In genomic region chr18:78829021-78829420, GRCh38 we compare ENCODE assay signal across 7 cellular contexts.
DNase-seq lines count a peak whose midpoint lies in the region; ATAC-seq and TF ChIP-seq lines count a peak whose summit lies in the region.
"Not testable (repeated sequence)": the region's sequence is repeated elsewhere in the genome, so short reads cannot be mapped to it uniquely, and the experiment has no call there.

No MANE protein-coding gene starts in this region.

- H3K27ac ChIP-seq in HCT116 (ENCODE audit: low read depth, low read length); gastroesophageal sphincter; upper lobe of right lung: not testable (repeated sequence)
- H3K27ac ChIP-seq in neural progenitor cell: peak overlapping the region; percentile 87

- not testable (repeated sequence) for H3K79me2 ChIP-seq in HCT116 (ENCODE audit: insufficient read depth, low read length); neural progenitor cell (ENCODE audit: low read depth)

- H3K9ac ChIP-seq in HCT116 (ENCODE audit: low read length); neural progenitor cell: not testable (repeated sequence)

- intact Hi-C loops in HCT116 (cut with micrococcal nuclease); upper lobe of right lung (cut with DNase I): not testable (repeated sequence)

- not testable (repeated sequence) for H3K27me3 Mint-ChIP-seq in neural progenitor cell (ENCODE audit: insufficient read depth, low read depth)
- H3K27me3 Mint-ChIP-seq in stimulated activated naive CD8-positive, alpha-beta T cell treated with anti-CD3 and anti-CD28 coated beads, Interleukin-15, amount 100 ng/mL, for 72 hours: peaks cover 17% of the 10 kb centered on the region

- not testable (repeated sequence) for H3K9me3 ChIP-seq in HCT116 (ENCODE audit: control insufficient read depth in 1 of 2, insufficient read depth in 1 of 2, low read depth in 1 of 2, low read length in 2 of 2); gastroesophageal sphincter; neural progenitor cell (ENCODE audit: low read depth); upper lobe of right lung

- CTCF ChIA-PET in HCT116 (lab: Charles Lee): not testable (repeated sequence)

- TF ChIP-seq EP300 in gastroesophageal sphincter (IDR thresholded peaks at IDR 0.05): not testable (repeated sequence)

- DNase-seq in DMS153 treated with DMSO at 0.1 percent for 48 hours (lab: John Stamatoyannopoulos, UW; ENCODE audit: unreplicated experiment): peak; percentile 52
- DNase-seq in HCT116 (ENCODE audit: low read depth, low spot score); neural progenitor cell (ENCODE audit: low spot score); stimulated activated naive CD8-positive, alpha-beta T cell treated with anti-CD3 and anti-CD28 coated beads, Interleukin-15, amount 100 ng/mL, for 72 hours; upper lobe of right lung: not testable (repeated sequence)
- DNase-seq in NCI-H69 (lab: John Stamatoyannopoulos, UW): peak; percentile 75

- not testable (repeated sequence) for TF ChIP-seq CTCF in HCT116 (IDR thresholded peaks at IDR 0.05 in 2 of 3, conservative IDR thresholded peaks at IDR 0.05 in 1 of 3; ENCODE audit: borderline replicate concordance in 1 of 3, insufficient read depth in 1 of 3, low read depth in 2 of 3, low read length in 2 of 3); gastroesophageal sphincter (IDR thresholded peaks at IDR 0.05); neural progenitor cell (IDR thresholded peaks at IDR 0.05); upper lobe of right lung (IDR thresholded peaks at IDR 0.05)

- peaks cover 20% of the 10 kb centered on the region for H3F3A ChIP-seq in neural progenitor cell (ENCODE audit: low read depth)

- H3K4me2 ChIP-seq in HCT116 (ENCODE audit: low read length): peak overlapping the region; percentile 39; the same call in 1 of the 2 replicates
- peak overlapping the region; percentile 68 for H3K4me2 ChIP-seq in neural progenitor cell

- H3K27me3 ChIP-seq in HCT116 (ENCODE audit: insufficient read depth, low read length) (peaks cover 17% of the 10 kb centered on the region; the same call in 1 of the 2 replicates), gastroesophageal sphincter (peaks cover 59% of the 10 kb centered on the region)
- H3K27me3 ChIP-seq in neural progenitor cell, upper lobe of right lung: not testable (repeated sequence)

- not testable (repeated sequence) for BruUV-seq in HCT116 (replicated peaks; lab: Mats Ljungman, UMichigan)

- POLR2A ChIA-PET in HCT116 (lab: Charles Lee): not testable (repeated sequence)

- not testable (repeated sequence) for TF ChIP-seq RAD21 in HCT116 (IDR thresholded peaks at IDR 0.05; ENCODE audit: low read depth)

- not testable (repeated sequence) for H3K9me3 Mint-ChIP-seq in neural progenitor cell; stimulated activated naive CD8-positive, alpha-beta T cell treated with anti-CD3 and anti-CD28 coated beads, Interleukin-15, amount 100 ng/mL, for 72 hours

- H3K36me3 ChIP-seq in HCT116 (ENCODE audit: control insufficient read depth in 1 of 2, insufficient read depth in 2 of 2, low read length in 2 of 2); gastroesophageal sphincter; neural progenitor cell; upper lobe of right lung: not testable (repeated sequence)

- ATAC-seq in HCT116: peak; percentile 68
- ATAC-seq in gastroesophageal sphincter: peak; percentile 22
- ATAC-seq in stimulated activated naive CD8-positive, alpha-beta T cell treated with anti-CD3 and anti-CD28 coated beads, Interleukin-15, amount 100 ng/mL, for 72 hours: peak; percentile 28
- ATAC-seq in upper lobe of right lung: peak; percentile 41

- H4K20me1 ChIP-seq in HCT116 (ENCODE audit: insufficient read depth); neural progenitor cell (ENCODE audit: low read depth): not testable (repeated sequence)

- H3K4me3 ChIP-seq in HCT116 (replicated peaks in 1 of 2; ENCODE audit: low read depth in 1 of 2, low read length in 2 of 2); gastroesophageal sphincter; neural progenitor cell; upper lobe of right lung: not testable (repeated sequence)

- H3K27ac Mint-ChIP-seq in neural progenitor cell; stimulated activated naive CD8-positive, alpha-beta T cell treated with anti-CD3 and anti-CD28 coated beads, Interleukin-15, amount 100 ng/mL, for 72 hours: not testable (repeated sequence)

- RAD21 ChIA-PET in HCT116 (lab: Charles Lee; ENCODE audit: low non-redundant PET in 1 of 2, low total read pairs in 2 of 2, uncharacterized antibody in 2 of 2, unreplicated experiment in 2 of 2): not testable (repeated sequence)

- H3K4me3 Mint-ChIP-seq in neural progenitor cell; stimulated activated naive CD8-positive, alpha-beta T cell treated with anti-CD3 and anti-CD28 coated beads, Interleukin-15, amount 100 ng/mL, for 72 hours: not testable (repeated sequence)

- 49 to 81% methylated on average over 9 to 10 of the region's 16 CpGs for WGBS in gastroesophageal sphincter (ENCODE audit: low coverage in 1 of 2), 2 donors

- H3K36me3 Mint-ChIP-seq in neural progenitor cell: not testable (repeated sequence)

- H2AFZ ChIP-seq in HCT116 (ENCODE audit: low read depth, low read length, poor library complexity, severe bottlenecking); neural progenitor cell (replicated peaks): not testable (repeated sequence)

- not testable (repeated sequence) for TF ChIP-seq POLR2A in HCT116 (IDR thresholded peaks at IDR 0.05; ENCODE audit: borderline replicate concordance, extremely low read depth, insufficient read depth, insufficient read length); gastroesophageal sphincter (IDR thresholded peaks at IDR 0.05)

- peaks cover 17% of the 10 kb centered on the region for H3K4me1 Mint-ChIP-seq in neural progenitor cell
- not testable (repeated sequence) for H3K4me1 Mint-ChIP-seq in stimulated activated naive CD8-positive, alpha-beta T cell treated with anti-CD3 and anti-CD28 coated beads, Interleukin-15, amount 100 ng/mL, for 72 hours

- H3K4me1 ChIP-seq in HCT116 (ENCODE audit: control insufficient read depth in 1 of 2, insufficient read depth in 2 of 2, low read length in 2 of 2); gastroesophageal sphincter; upper lobe of right lung: not testable (repeated sequence)
- H3K4me1 ChIP-seq in neural progenitor cell: peaks cover 46% of the 10 kb centered on the region

- not testable (repeated sequence) for H3K9me2 ChIP-seq in HCT116 (ENCODE audit: insufficient read depth)
